In genomic region chr21:45489480-45489982, GRCh38 we compare ENCODE assay signal across 1 cellular context.
TF ChIP-seq lines count a peak whose summit lies in the region.

No MANE protein-coding gene starts in this region.

TF ChIP-seq in K562, 482 proteins besides CTCF, POLR2A, EP300 and RAD21:
- TF ChIP-seq, protein P1, sequence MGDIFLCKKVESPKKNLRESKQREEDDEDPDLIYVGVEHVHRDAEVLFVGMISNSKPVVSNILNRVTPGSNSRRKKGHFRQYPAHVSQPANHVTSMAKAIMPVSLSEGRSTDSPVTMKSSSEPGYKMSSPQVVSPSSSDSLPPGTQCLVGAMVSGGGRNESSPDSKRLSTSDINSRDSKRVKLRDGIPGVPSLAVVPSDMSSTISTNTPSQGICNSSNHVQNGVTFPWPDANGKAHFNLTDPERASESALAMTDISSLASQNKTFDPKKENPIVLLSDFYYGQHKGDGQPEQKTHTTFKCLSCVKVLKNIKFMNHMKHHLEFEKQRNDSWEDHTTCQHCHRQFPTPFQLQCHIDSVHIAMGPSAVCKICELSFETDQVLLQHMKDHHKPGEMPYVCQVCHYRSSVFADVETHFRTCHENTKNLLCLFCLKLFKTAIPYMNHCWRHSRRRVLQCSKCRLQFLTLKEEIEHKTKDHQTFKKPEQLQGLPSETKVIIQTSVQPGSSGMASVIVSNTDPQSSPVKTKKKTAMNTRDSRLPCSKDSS (IDR thresholded peaks at IDR 0.05; ENCODE audit: low read depth, partially characterized antibody) = no peak
- TF ChIP-seq SNIP1 (IDR thresholded peaks at IDR 0.05; ENCODE audit: low read depth) (no peak), POLR2G (IDR thresholded peaks at IDR 0.05; ENCODE audit: low read depth, low read length) (0 out of 2 replicates have a peak, but pooled peaks have one; percentile 3)
TF ChIP-seq in K562: peak in this region for 1.
